Comparison of ENCODE assay signal across 23 cellular contexts in genomic region chr22:50131894-50132293, GRCh38. TPM values are rescaled to one million over a fixed set of nuclear protein-coding genes. Genes with fewer than 3 reads are reported as not detected.
"Had no signal": no experiment of that assay in that cellular context is flagged by ENCODE, and none has a peak within 500 bp of the region (broad histone marks: within the 10 kb centered on the region; RNA-seq: fewer than 3 reads in every experiment).

No MANE protein-coding gene starts in this region.

- H3K4me2 ChIP-seq: SK-N-SH had no signal

- H3K27me3 ChIP-seq: MG63 had no signal

- H3K9me3 ChIP-seq: MG63, SK-N-SH had no signal

- H3K36me3 ChIP-seq: MG63 had no signal

- DNase-seq: Karpas-422, KG1, MG63, NCI-H1092, NCI-H1105 treated with DMSO at 0.1 percent for 48 hours, NCI-H1417 treated with DMSO at 0.1 percent for 48 hours, NCI-H146, NCI-H1694 treated with DMSO at 0.1 percent for 48 hours, NCI-H1930, NCI-H2081, NCI-H2107, NCI-H2171, NCI-H226, NCI-H446, NCI-H510A, NCI-H524 treated with DMSO at 0.1 percent for 48 hours, NCI-H69, NCI-H774, SHP77, SK-N-SH had no signal

- H3K27ac ChIP-seq: RWPE1 had no signal

- H3K4me3 ChIP-seq: MG63 had no signal

- H3K9ac ChIP-seq: SK-N-SH had no signal

RNA-seq across cellular contexts. Expression of gene MOV10L1, which starts 42.1 kb away (rescaled TPM):
- total RNA-seq: HT1080 had no signal

RNA-seq across cellular contexts. Expression of gene MLC1, which starts 46.7 kb away (rescaled TPM):
- total RNA-seq: SK-MEL-5 had no signal
- polyA plus RNA-seq: SK-N-SH had no signal
